In the genomic region with DNA sequence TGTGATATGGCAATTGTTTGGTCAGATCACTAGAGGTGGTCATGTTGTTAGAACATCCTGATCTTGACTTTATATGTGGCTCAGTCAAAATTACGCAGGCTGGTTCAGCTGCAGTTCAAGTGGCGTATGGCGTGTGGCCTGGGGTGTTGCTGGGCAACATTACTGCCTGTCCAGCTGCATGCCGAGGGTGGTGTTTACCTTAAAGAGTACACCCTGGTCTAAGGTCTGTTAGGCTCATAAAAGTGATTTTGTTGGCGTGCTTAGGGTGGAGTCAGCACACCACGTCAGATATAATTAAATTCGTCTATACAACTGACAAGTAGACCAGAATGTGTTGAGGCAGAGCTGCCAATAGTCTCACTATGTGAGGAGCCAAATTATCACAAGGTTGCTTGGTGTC, we compare ENCODE assay signal across 14 cellular contexts. TPM values are rescaled to one million over a fixed set of nuclear protein-coding genes. Genes with fewer than 3 reads are reported as not detected.
DNase-seq lines count a peak whose midpoint lies in the region; ATAC-seq and TF ChIP-seq lines count a peak whose summit lies in the region.
"Had no signal": no experiment of that assay in that cellular context is flagged by ENCODE, and none has a peak within 500 bp of the region (broad histone marks: within the 10 kb centered on the region; RNA-seq: fewer than 3 reads in every experiment).

No MANE protein-coding gene starts in this region.

- DNase-seq in DMS53 (lab: John Stamatoyannopoulos, UW) (peak; percentile 97), NCI-H2029 (lab: John Stamatoyannopoulos, UW) (peak; percentile 91), progenitor cell of endocrine pancreas (ENCODE audit: low spot score, unreplicated experiment) (no peak), ovary (no peak), gastrocnemius medialis (no peak), SJCRH30 (no peak)
- no peak for DNase-seq in CD8-positive, alpha-beta memory T cell
- DNase-seq: activated CD4-positive, alpha-beta T cell treated with anti-CD3 and anti-CD28 coated beads, Interleukin-2, amount 50 U/mL, for 1 hour; activated naive CD4-positive, alpha-beta T cell treated with Interleukin-2 at 50 U/mL for 16 hours; aorta; KG1; NCI-H1105; stimulated activated CD4-positive, alpha-beta T cell treated with anti-CD3 and anti-CD28 coated beads, Interleukin-4, amount 100 ng/mL, for 24 hours had no signal

- POLR2A ChIA-PET in CD8-positive, alpha-beta memory T cell (lab: Charles Lee): no interaction called here

- H3K36me3 Mint-ChIP-seq in progenitor cell of endocrine pancreas (ENCODE audit: insufficient read depth): no peaks in the 10 kb centered on the region
- H3K36me3 Mint-ChIP-seq in CD8-positive, alpha-beta memory T cell: peaks cover 11 to 37% (median 26%) of the 10 kb centered on the region in 3 donors

- H3K9me3 ChIP-seq in duodenal mucosa (ENCODE audit: control insufficient read depth in 1 of 2, low read length in 2 of 2) (peaks cover 3 to 4% of the 10 kb centered on the region in 2 donors), ovary (no peaks in the 10 kb centered on the region), gastrocnemius medialis (no peaks in the 10 kb centered on the region), SJCRH30 (replicated peaks) (no peaks in the 10 kb centered on the region)
- no peaks in the 10 kb centered on the region for H3K9me3 ChIP-seq in CD8-positive, alpha-beta memory T cell (ENCODE audit: low read length)

- H3K27me3 Mint-ChIP-seq in progenitor cell of endocrine pancreas: no peaks in the 10 kb centered on the region
- no peaks in the 10 kb centered on the region for H3K27me3 Mint-ChIP-seq in CD8-positive, alpha-beta memory T cell

- no peaks in the 10 kb centered on the region for H3K9me3 Mint-ChIP-seq in progenitor cell of endocrine pancreas (ENCODE audit: low read depth)
- H3K9me3 Mint-ChIP-seq in CD8-positive, alpha-beta memory T cell: peaks cover 0 to 9% (median 4%) of the 10 kb centered on the region in 5 donors

- H3K27me3 ChIP-seq in duodenal mucosa (ENCODE audit: control insufficient read depth in 1 of 2, insufficient read depth in 2 of 2, low read length in 2 of 2): no peaks in the 10 kb centered on the region
- H3K27me3 ChIP-seq in CD8-positive, alpha-beta memory T cell (ENCODE audit: insufficient read depth, low read length, poor library complexity, severe bottlenecking): no peaks in the 10 kb centered on the region
- H3K27me3 ChIP-seq in ovary: no peaks in the 10 kb centered on the region
- H3K27me3 ChIP-seq in gastrocnemius medialis: no peaks in the 10 kb centered on the region
- H3K27me3 ChIP-seq in SJCRH30: no peaks in the 10 kb centered on the region

- CTCF ChIA-PET in CD8-positive, alpha-beta memory T cell (lab: Charles Lee): interaction anchor here (1.5 kb wide), 1 partner anchor 10 kb away, joined by 4 read pairs; no protein-coding TSS in a partner anchor

- ATAC-seq in gastrocnemius medialis: no peak

- H3K4me1 Mint-ChIP-seq in progenitor cell of endocrine pancreas (ENCODE audit: low read depth): peaks cover 4% of the 10 kb centered on the region
- peaks cover 26 to 28% (median 27%) of the 10 kb centered on the region in 3 donors for H3K4me1 Mint-ChIP-seq in CD8-positive, alpha-beta memory T cell

- in situ Hi-C loops in gastrocnemius medialis (cut with MboI; ENCODE audit: low sequenced_read_pairs in 4 of 4): no loop called here

- no peak for TF ChIP-seq EP300 in ovary (IDR thresholded peaks at IDR 0.05)

- no peak overlapping the region for H3K4me3 Mint-ChIP-seq in progenitor cell of endocrine pancreas (ENCODE audit: low read depth)
- no peak overlapping the region for H3K4me3 Mint-ChIP-seq in CD8-positive, alpha-beta memory T cell

- TF ChIP-seq CTCF in progenitor cell of endocrine pancreas (IDR thresholded peaks at IDR 0.05; ENCODE audit: unreplicated experiment) (no peak), ovary (IDR thresholded peaks at IDR 0.05) (no peak), gastrocnemius medialis (IDR thresholded peaks at IDR 0.05 in 4 of 5, conservative IDR thresholded peaks at IDR 0.05 in 1 of 5) (no peak)

- intact Hi-C loops in ovary (cut with DNase I): no loop called here
- intact Hi-C loops in gastrocnemius medialis (cut with DNase I; ENCODE audit: low total_unique reads): no loop called here

- TF ChIP-seq POLR2A in ovary (IDR thresholded peaks at IDR 0.05) (no peak), gastrocnemius medialis (IDR thresholded peaks at IDR 0.05) (no peak)

- peak overlapping the region; percentile 37 for H3K27ac ChIP-seq in duodenal mucosa (ENCODE audit: low read depth, low read length)
- no peak overlapping the region for H3K27ac ChIP-seq in CD8-positive, alpha-beta memory T cell (ENCODE audit: low read depth, low read length)
- H3K27ac ChIP-seq in ovary: no peak overlapping the region
- no peak overlapping the region for H3K27ac ChIP-seq in gastrocnemius medialis
- no peak overlapping the region for H3K27ac ChIP-seq in SJCRH30

- no peak overlapping the region for H3K9ac ChIP-seq in duodenal mucosa (ENCODE audit: low read depth in 1 of 2, low read length in 2 of 2)

- H3K27ac Mint-ChIP-seq in progenitor cell of endocrine pancreas: peak overlapping the region; percentile 15
- H3K27ac Mint-ChIP-seq in CD8-positive, alpha-beta memory T cell: peak overlapping the region in 1 of 8 donors; percentile 11

- 88 to 93% (median 89%) methylated on average over 7 of the region's 7 CpGs for WGBS in ovary, 3 donors

- H3K36me3 ChIP-seq in duodenal mucosa (ENCODE audit: control insufficient read depth in 1 of 2, insufficient read depth in 2 of 2, low read length in 2 of 2) (no peaks in the 10 kb centered on the region), ovary (no peaks in the 10 kb centered on the region), gastrocnemius medialis (no peaks in the 10 kb centered on the region), SJCRH30 (no peaks in the 10 kb centered on the region)
- H3K36me3 ChIP-seq in CD8-positive, alpha-beta memory T cell (ENCODE audit: insufficient read depth, low read length): no peaks in the 10 kb centered on the region

- H3K4me1 ChIP-seq in duodenal mucosa (ENCODE audit: control insufficient read depth in 1 of 2, insufficient read depth in 2 of 2, low read length in 2 of 2) (peaks cover 13 to 28% of the 10 kb centered on the region in 2 donors), ovary (ENCODE audit: insufficient read depth) (no peaks in the 10 kb centered on the region), gastrocnemius medialis (no peaks in the 10 kb centered on the region), SJCRH30 (no peaks in the 10 kb centered on the region)
- H3K4me1 ChIP-seq in CD8-positive, alpha-beta memory T cell (ENCODE audit: insufficient read depth, low read length): no peaks in the 10 kb centered on the region

- H3K4me3 ChIP-seq in duodenal mucosa (ENCODE audit: low read depth in 1 of 2, low read length in 2 of 2) (no peak overlapping the region), ovary (no peak overlapping the region), gastrocnemius medialis (no peak overlapping the region), SJCRH30 (no peak overlapping the region)
- no peak overlapping the region for H3K4me3 ChIP-seq in CD8-positive, alpha-beta memory T cell (ENCODE audit: low read length)

RNA-seq across cellular contexts. Expression of gene NEDD9, which starts 55.6 kb away (rescaled TPM):
- total RNA-seq in progenitor cell of endocrine pancreas (13.6 and 14.1 TPM in 2 replicates), ovary (10 to 100 TPM in 5 of 7 donors, 1 to 10 TPM in 2; 5.0 to 49.4 (median 17.4) TPM), gastrocnemius medialis (10 to 100 TPM; 19.8 to 49.4 (median 35.6) TPM)
- 10 to 100 TPM; 39.9 to 41.0 TPM for total RNA-seq in CD8-positive, alpha-beta memory T cell
- polyA plus RNA-seq in CD8-positive, alpha-beta memory T cell: 40.2 TPM
- 10 to 100 TPM in 1 of 2 donors, 1 to 10 TPM in 1; 8.7 to 13.7 TPM for polyA plus RNA-seq in ovary
- total RNA-seq in SJCRH30 (2014; rRNA removed; shearing (Covaris generic)): 0.42 and 0.71 TPM in 2 replicates

Comparison
In these comparisons a context has a peak if more than half of its experiments do, and no peak if none do; other contexts are left out.
1. DNase-seq: peak in DMS53 (single experiment) and NCI-H2029 (single experiment); none in progenitor cell of endocrine pancreas (single experiment), CD8-positive, alpha-beta memory T cell (0 of 5), ovary (0 of 5), gastrocnemius medialis (0 of 2) and SJCRH30 (0 of 2).